ENCODE assay signal across 16 cellular contexts in genomic region chr2:98519156-98519555, GRCh38.
DNase-seq lines count a peak whose midpoint lies in the region; ATAC-seq and TF ChIP-seq lines count a peak whose summit lies in the region.
"Had no signal": no experiment of that assay in that cellular context is flagged by ENCODE, and none has a peak within 500 bp of the region (broad histone marks: within the 10 kb centered on the region; RNA-seq: fewer than 3 reads in every experiment).

No MANE protein-coding gene starts in this region.

- peak overlapping the region; percentile 38 for H3K27ac Mint-ChIP-seq in activated naive CD8-positive, alpha-beta T cell treated with anti-CD3 and anti-CD28 coated beads for 36 hours
- H3K27ac Mint-ChIP-seq in activated naive CD8-positive, alpha-beta T cell treated with anti-CD3 and anti-CD28 coated beads, Interleukin-2, amount 50 U/mL, for 24 hours, result no peak overlapping the region
- peak overlapping the region; percentile 34 for H3K27ac Mint-ChIP-seq in activated T-helper 17 cell treated with anti-CD3 and anti-CD28 coated beads, Interleukin-2, amount 50 U/mL, for 72 hours
- peak overlapping the region; percentile 23 for H3K27ac Mint-ChIP-seq in type B pancreatic cell
- H3K27ac Mint-ChIP-seq: IgD-negative memory B cell had no signal

- DNase-seq in activated naive CD8-positive, alpha-beta T cell treated with anti-CD3 and anti-CD28 coated beads for 36 hours, result no peak
- no peak for DNase-seq in activated naive CD8-positive, alpha-beta T cell treated with anti-CD3 and anti-CD28 coated beads, Interleukin-2, amount 50 U/mL, for 24 hours
- DNase-seq in iris pigment epithelial cell (ENCODE audit: low read depth), result peak; percentile 51
- DNase-seq in type B pancreatic cell (ENCODE audit: extremely low spot score, unreplicated experiment), result peak; percentile 15
- no peak for DNase-seq in NCI-H1092 (lab: John Stamatoyannopoulos, UW)
- DNase-seq: activated CD4-positive, CD25-positive, alpha-beta regulatory T cell; DMS53; effector memory CD4-positive, alpha-beta T cell; foreskin melanocyte; mesendoderm; NCI-H1092 treated with DMSO at 0.1 percent for 48 hours; NCI-H226; ovary had no signal

- no peaks in the 10 kb centered on the region for H3K9me3 Mint-ChIP-seq in activated naive CD8-positive, alpha-beta T cell treated with anti-CD3 and anti-CD28 coated beads for 36 hours
- no peaks in the 10 kb centered on the region for H3K9me3 Mint-ChIP-seq in activated naive CD8-positive, alpha-beta T cell treated with anti-CD3 and anti-CD28 coated beads, Interleukin-2, amount 50 U/mL, for 24 hours
- no peaks in the 10 kb centered on the region for H3K9me3 Mint-ChIP-seq in activated T-helper 17 cell treated with anti-CD3 and anti-CD28 coated beads, Interleukin-2, amount 50 U/mL, for 72 hours
- no peaks in the 10 kb centered on the region for H3K9me3 Mint-ChIP-seq in type B pancreatic cell

- no peaks in the 10 kb centered on the region for H3K27me3 Mint-ChIP-seq in activated naive CD8-positive, alpha-beta T cell treated with anti-CD3 and anti-CD28 coated beads for 36 hours
- H3K27me3 Mint-ChIP-seq in activated naive CD8-positive, alpha-beta T cell treated with anti-CD3 and anti-CD28 coated beads, Interleukin-2, amount 50 U/mL, for 24 hours, result no peaks in the 10 kb centered on the region
- no peaks in the 10 kb centered on the region for H3K27me3 Mint-ChIP-seq in activated T-helper 17 cell treated with anti-CD3 and anti-CD28 coated beads, Interleukin-2, amount 50 U/mL, for 72 hours
- H3K27me3 Mint-ChIP-seq in type B pancreatic cell, result no peaks in the 10 kb centered on the region
- H3K27me3 Mint-ChIP-seq: IgD-negative memory B cell had no signal

- peaks cover 48% of the 10 kb centered on the region for H3K4me1 Mint-ChIP-seq in activated naive CD8-positive, alpha-beta T cell treated with anti-CD3 and anti-CD28 coated beads for 36 hours
- peaks cover 33% of the 10 kb centered on the region for H3K4me1 Mint-ChIP-seq in activated naive CD8-positive, alpha-beta T cell treated with anti-CD3 and anti-CD28 coated beads, Interleukin-2, amount 50 U/mL, for 24 hours
- H3K4me1 Mint-ChIP-seq in activated T-helper 17 cell treated with anti-CD3 and anti-CD28 coated beads, Interleukin-2, amount 50 U/mL, for 72 hours, result peaks cover 22% of the 10 kb centered on the region
- peaks cover 32% of the 10 kb centered on the region for H3K4me1 Mint-ChIP-seq in type B pancreatic cell (ENCODE audit: unreplicated experiment)

- H3K36me3 Mint-ChIP-seq in activated naive CD8-positive, alpha-beta T cell treated with anti-CD3 and anti-CD28 coated beads for 36 hours, result peaks cover 4% of the 10 kb centered on the region
- peaks cover 11% of the 10 kb centered on the region for H3K36me3 Mint-ChIP-seq in activated naive CD8-positive, alpha-beta T cell treated with anti-CD3 and anti-CD28 coated beads, Interleukin-2, amount 50 U/mL, for 24 hours (ENCODE audit: low read depth)
- peaks cover 48% of the 10 kb centered on the region for H3K36me3 Mint-ChIP-seq in activated T-helper 17 cell treated with anti-CD3 and anti-CD28 coated beads, Interleukin-2, amount 50 U/mL, for 72 hours (ENCODE audit: low read depth)
- H3K36me3 Mint-ChIP-seq in type B pancreatic cell, result peaks cover 9% of the 10 kb centered on the region

- no peak overlapping the region for H3K4me3 Mint-ChIP-seq in activated naive CD8-positive, alpha-beta T cell treated with anti-CD3 and anti-CD28 coated beads for 36 hours
- no peak overlapping the region for H3K4me3 Mint-ChIP-seq in activated naive CD8-positive, alpha-beta T cell treated with anti-CD3 and anti-CD28 coated beads, Interleukin-2, amount 50 U/mL, for 24 hours
- no peak overlapping the region for H3K4me3 Mint-ChIP-seq in activated T-helper 17 cell treated with anti-CD3 and anti-CD28 coated beads, Interleukin-2, amount 50 U/mL, for 72 hours
- no peak overlapping the region for H3K4me3 Mint-ChIP-seq in type B pancreatic cell
- H3K4me3 Mint-ChIP-seq: IgD-negative memory B cell had no signal

- no peak for ATAC-seq in activated naive CD8-positive, alpha-beta T cell treated with anti-CD3 and anti-CD28 coated beads, Interleukin-2, amount 50 U/mL, for 24 hours
- no peak for ATAC-seq in activated T-helper 17 cell treated with anti-CD3 and anti-CD28 coated beads, Interleukin-2, amount 50 U/mL, for 72 hours (replicated peaks)
- no peak for ATAC-seq in GM18520 (IDR thresholded peaks at IDR 0.05; ENCODE audit: unreplicated experiment)

- no peak for TF ChIP-seq CTCF in type B pancreatic cell (conservative IDR thresholded peaks at IDR 0.05)

Comparison
In these comparisons a context has a peak if more than half of its experiments do, and no peak if none do; other contexts are left out.
1. DNase-seq: peak in iris pigment epithelial cell (single experiment) and type B pancreatic cell (single experiment); none in activated naive CD8-positive, alpha-beta T cell treated with anti-CD3 and anti-CD28 coated beads for 36 hours (single experiment), activated naive CD8-positive, alpha-beta T cell treated with anti-CD3 and anti-CD28 coated beads, Interleukin-2, amount 50 U/mL, for 24 hours (single experiment) and NCI-H1092 (single experiment).